12 cellular contexts compared by ENCODE assay signal in genomic region chr15:22989576-22990477, GRCh38. TPM values are rescaled to one million over a fixed set of nuclear protein-coding genes. Genes with fewer than 3 reads are reported as not detected.
DNase-seq lines count a peak whose midpoint lies in the region; ATAC-seq, FAIRE-seq and TF ChIP-seq lines count a peak whose summit lies in the region.
"Had no signal": no experiment of that assay in that cellular context is flagged by ENCODE, and none has a peak within 500 bp of the region (broad histone marks: within the 10 kb centered on the region; RNA-seq: fewer than 3 reads in every experiment).

No MANE protein-coding gene starts in this region.

- intact Hi-C loops in right cardiac atrium (cut with DNase I): loop anchor here in 1 of 4 donors (10.0 kb wide), 1 partner anchor 55 kb away; no protein-coding TSS in a partner anchor
- intact Hi-C loops in HepG2 (cut with micrococcal nuclease; ENCODE audit: unreplicated experiment): no loop called here

- no peak overlapping the region for H3K27ac Mint-ChIP-seq in activated T-cell treated with anti-CD3 and anti-CD28 coated beads, Interleukin-2, amount 50 U/mL, for 72 hours
- H3K27ac Mint-ChIP-seq: activated naive CD4-positive, alpha-beta T cell treated with anti-CD3 and anti-CD28 coated beads for 36 hours had no signal

- 77% methylated on average over 7 of the region's 7 CpGs for WGBS in right cardiac atrium
- WGBS in HepG2 (ENCODE audit: low lambda C conversion rate): 91% methylated on average over 7 of the region's 7 CpGs

- H3K9me3 Mint-ChIP-seq in activated T-cell treated with anti-CD3 and anti-CD28 coated beads, Interleukin-2, amount 50 U/mL, for 72 hours: no peaks in the 10 kb centered on the region
- H3K9me3 Mint-ChIP-seq: activated naive CD4-positive, alpha-beta T cell treated with anti-CD3 and anti-CD28 coated beads for 36 hours; neural crest cell had no signal

- H2AFZ ChIP-seq in HepG2 (ENCODE audit: low read length): no peak overlapping the region

- H3K79me2 ChIP-seq in HepG2 (ENCODE audit: insufficient read depth, low read length): no peaks in the 10 kb centered on the region

- FAIRE-seq in HepG2 (lab: Jason Lieb, UNC): no peak

- no peaks in the 10 kb centered on the region for H3K36me3 Mint-ChIP-seq in activated T-cell treated with anti-CD3 and anti-CD28 coated beads, Interleukin-2, amount 50 U/mL, for 72 hours (ENCODE audit: insufficient read depth in 2 of 2)

- H3K27me3 Mint-ChIP-seq in activated T-cell treated with anti-CD3 and anti-CD28 coated beads, Interleukin-2, amount 50 U/mL, for 72 hours (ENCODE audit: low read depth): no peaks in the 10 kb centered on the region

- no peak overlapping the region for H3K27ac ChIP-seq in right atrium auricular region
- no peak overlapping the region for H3K27ac ChIP-seq in right cardiac atrium (ENCODE audit: low read length)
- H3K27ac ChIP-seq in HepG2 (ENCODE audit: extremely low read length, insufficient read depth, low read length): no peak overlapping the region

- no TSS peak for BruUV-seq in HepG2 (replicated peaks; lab: Mats Ljungman, UMichigan)

- H3K4me3 Mint-ChIP-seq in activated T-cell treated with anti-CD3 and anti-CD28 coated beads, Interleukin-2, amount 50 U/mL, for 72 hours: no peak overlapping the region
- H3K4me3 Mint-ChIP-seq: activated naive CD4-positive, alpha-beta T cell treated with anti-CD3 and anti-CD28 coated beads for 36 hours; neural crest cell had no signal

- CTCF ChIA-PET in HepG2 (lab: Yijun Ruan, JAX; ENCODE audit: low intra/inter-chr PET ratio, low total read pairs): no interaction called here

- no peak for TF ChIP-seq POLR2A in HepG2 (IDR thresholded peaks at IDR 0.05; ENCODE audit: insufficient read depth in 1 of 2, low read depth in 2 of 2, low read length in 2 of 2)

- no peak for TF ChIP-seq EP300 in HepG2 (IDR thresholded peaks at IDR 0.05; ENCODE audit: low read depth in 2 of 2, low read length in 2 of 2)
- TF ChIP-seq EP300 in HepG2 (CRISPR knock-in tag; IDR thresholded peaks at IDR 0.05; ENCODE audit: borderline replicate concordance): no peak

- H3K4me1 ChIP-seq in right atrium auricular region (no peaks in the 10 kb centered on the region), right cardiac atrium (ENCODE audit: control insufficient read depth, insufficient read depth, low read length) (no peaks in the 10 kb centered on the region), HepG2 (ENCODE audit: insufficient read depth, low read length) (peaks cover 10% of the 10 kb centered on the region)

- TF ChIP-seq RAD21 in HepG2 (CRISPR knock-in tag; IDR thresholded peaks at IDR 0.05): no peak

- ATAC-seq in right cardiac atrium: no peak
- peak; percentile 75 for ATAC-seq in HepG2
- ATAC-seq in activated T-cell treated with anti-CD3 and anti-CD28 coated beads, Interleukin-2, amount 50 U/mL, for 72 hours (replicated peaks in 1 of 2): no peak
- no peak for ATAC-seq in GM18858 (IDR thresholded peaks at IDR 0.05; ENCODE audit: unreplicated experiment)

- H3K4me1 Mint-ChIP-seq in activated T-cell treated with anti-CD3 and anti-CD28 coated beads, Interleukin-2, amount 50 U/mL, for 72 hours (ENCODE audit: low read depth): no peaks in the 10 kb centered on the region
- H3K4me1 Mint-ChIP-seq: neural crest cell had no signal

- H3K9ac ChIP-seq in HepG2 (ENCODE audit: insufficient read depth, low read depth, low read length): no peak overlapping the region

- H3K9me3 ChIP-seq in right atrium auricular region (no peaks in the 10 kb centered on the region), right cardiac atrium (ENCODE audit: control insufficient read depth, low read length) (no peaks in the 10 kb centered on the region), HepG2 (ENCODE audit: low read length) (no peaks in the 10 kb centered on the region)

- H3K4me3 ChIP-seq in right atrium auricular region: no peak overlapping the region
- no peak overlapping the region for H3K4me3 ChIP-seq in right cardiac atrium (ENCODE audit: low read length)
- H3K4me3 ChIP-seq in HepG2 (replicated peaks in 1 of 3; ENCODE audit: insufficient read depth in 1 of 3, low read depth in 2 of 3, low read length in 3 of 3): no peak overlapping the region

- H4K20me1 ChIP-seq in HepG2 (ENCODE audit: insufficient read depth, low read length): no peaks in the 10 kb centered on the region

- in situ Hi-C loops in HepG2 (cut with HindIII; ENCODE audit: extremely low pct_ligation_motif_present, low pct_unique_long_range_greater_than_20kb): no loop called here

- H3K36me3 ChIP-seq in right atrium auricular region: peaks cover 6% of the 10 kb centered on the region
- 0 out of 5 replicates have a peak, but pooled peaks cover 0 to 5% of the 10 kb centered on the region in 2 experiments for H3K36me3 ChIP-seq in HepG2 (replicated peaks in 1 of 2; ENCODE audit: control insufficient read depth in 1 of 2, insufficient read depth in 2 of 2, low read length in 2 of 2)

- no peak overlapping the region for H3K4me2 ChIP-seq in HepG2 (ENCODE audit: low read depth, low read length)

- peak; percentile 38 for DNase-seq in right atrium auricular region (ENCODE audit: low spot score)
- no peak for DNase-seq in right cardiac atrium
- DNase-seq in RPMI7951 (ENCODE audit: low read depth): peak; percentile 41
- DNase-seq in HepG2 (ENCODE audit: low spot score): no peak
- no peak for DNase-seq in activated T-cell treated with anti-CD3 and anti-CD28 coated beads, Interleukin-2, amount 50 U/mL, for 72 hours
- DNase-seq in nucleus accumbens (lab: John Stamatoyannopoulos, UW): no peak
- DNase-seq in DMS153 (lab: John Stamatoyannopoulos, UW): no peak
- DNase-seq: activated naive CD4-positive, alpha-beta T cell treated with anti-CD3 and anti-CD28 coated beads for 36 hours; MV-4-11; stimulated activated naive CD4-positive, alpha-beta T cell had no signal

- POLR2A ChIA-PET in HepG2 (lab: Yijun Ruan, JAX): no interaction called here

- H3K27me3 ChIP-seq in right atrium auricular region (no peaks in the 10 kb centered on the region), right cardiac atrium (ENCODE audit: control insufficient read depth, insufficient read depth) (no peaks in the 10 kb centered on the region), HepG2 (ENCODE audit: control insufficient read depth in 1 of 2, insufficient read depth in 2 of 2, low read length in 2 of 2) (no peaks in the 10 kb centered on the region)

- TF ChIP-seq CTCF in right atrium auricular region (IDR thresholded peaks at IDR 0.05) (no peak), HepG2 (CRISPR knock-in tag; IDR thresholded peaks at IDR 0.05) (peak; percentile 33; the same call in 1 of the 2 replicates)

RNA-seq across cellular contexts. Expression of gene CYFIP1, which starts 9.7 kb away (rescaled TPM):
- total RNA-seq in right atrium auricular region (10 to 100 TPM; 21.1 to 32.7 TPM), right cardiac atrium (10 to 100 TPM; 30.3 to 42.5 (median 36.3) TPM), HepG2 (2016; rRNA removed; fragmentation: Illumina TruSeq; extraction: Trizol) (58.3 and 68.2 TPM in 2 replicates)
- polyA plus RNA-seq in right cardiac atrium (12.2 TPM), HepG2 (2011; rRNA removed) (38.1 and 39.0 TPM in 2 replicates)
- 89.6 and 91.8 TPM in 2 replicates for total RNA-seq in RPMI7951 (2014; rRNA removed; shearing (Covaris generic))
- total RNA-seq in HepG2 (2016; cell fraction: cytosol; rRNA removed; fragmentation: Illumina TruSeq; extraction: Trizol; ENCODE audit: low read depth): 8.0 and 12.6 TPM in 2 replicates
- total RNA-seq in HepG2 (2016; cell fraction: insoluble cytoplasmic fraction; rRNA removed; fragmentation: Illumina TruSeq; extraction: Trizol): 52.9 and 61.7 TPM in 2 replicates
- total RNA-seq in HepG2 (2016; cell fraction: membrane; rRNA removed; fragmentation: Illumina TruSeq; extraction: Trizol): 15.5 and 18.4 TPM in 2 replicates
- 43.3 and 49.9 TPM in 2 replicates for total RNA-seq in HepG2 (2016; cell fraction: nucleus; rRNA removed; fragmentation: Illumina TruSeq; extraction: Trizol)
- 40.5 and 41.5 TPM in 2 replicates for polyA plus RNA-seq in HepG2 (2011; cell fraction: cytosol; rRNA removed)
- polyA plus RNA-seq in HepG2 (2011; cell fraction: nucleus; rRNA removed): 56.2 and 59.8 TPM in 2 replicates
- 28.3 and 34.4 TPM in 2 replicates for polyA plus RNA-seq in HepG2 (2012)
- 2.5 and 2.6 TPM in 2 replicates for polyA plus RNA-seq in HepG2 (2016; cell fraction: cytosol; fragmentation: Illumina TruSeq; extraction: Trizol; ENCODE audit: low read depth)
- 37.6 and 42.3 TPM in 2 replicates for polyA plus RNA-seq in HepG2 (2016; cell fraction: insoluble cytoplasmic fraction; fragmentation: Illumina TruSeq; extraction: Trizol; ENCODE audit: low read depth)
- 5.2 and 7.3 TPM in 2 replicates for polyA plus RNA-seq in HepG2 (2016; cell fraction: membrane; fragmentation: Illumina TruSeq; extraction: Trizol; ENCODE audit: low read depth)
- polyA plus RNA-seq in HepG2 (2016; cell fraction: nucleus; fragmentation: Illumina TruSeq; extraction: Trizol; ENCODE audit: insufficient read depth, low read depth): 39.0 and 40.2 TPM in 2 replicates
- polyA minus RNA-seq in HepG2 (2011; rRNA and poly(A)+ RNA removed; ENCODE audit: low replicate concordance): 99.8 and 114 TPM in 2 replicates
- polyA minus RNA-seq in HepG2 (2011; cell fraction: cytosol; rRNA and poly(A)+ RNA removed): 21.1 and 22.3 TPM in 2 replicates
- polyA minus RNA-seq in HepG2 (2011; cell fraction: nucleus; rRNA and poly(A)+ RNA removed): 40.7 and 43.8 TPM in 2 replicates
- total RNA-seq in activated T-cell treated with anti-CD3 and anti-CD28 coated beads, Interleukin-2, amount 50 U/mL, for 72 hours: 10 to 100 TPM; 13.5 to 19.2 TPM

RNA-seq across cellular contexts. Expression of gene TUBGCP5, which starts 49.5 kb away (rescaled TPM):
- 10 to 100 TPM in 1 of 2 donors, 1 to 10 TPM in 1; 6.8 to 11.6 TPM for total RNA-seq in right atrium auricular region
- 10 to 100 TPM in 3 of 4 donors, 1 to 10 TPM in 1; 9.8 to 16.4 (median 11.9) TPM for total RNA-seq in right cardiac atrium
- 6.5 TPM for polyA plus RNA-seq in right cardiac atrium
- 20.1 and 21.9 TPM in 2 replicates for total RNA-seq in RPMI7951 (2014; rRNA removed; shearing (Covaris generic))
- total RNA-seq in HepG2 (2016; rRNA removed; fragmentation: Illumina TruSeq; extraction: Trizol): 23.4 and 25.0 TPM in 2 replicates
- 21.4 and 24.8 TPM in 2 replicates for total RNA-seq in HepG2 (2016; cell fraction: cytosol; rRNA removed; fragmentation: Illumina TruSeq; extraction: Trizol; ENCODE audit: low read depth)
- 23.4 and 23.5 TPM in 2 replicates for total RNA-seq in HepG2 (2016; cell fraction: insoluble cytoplasmic fraction; rRNA removed; fragmentation: Illumina TruSeq; extraction: Trizol)
- 11.4 and 13.6 TPM in 2 replicates for total RNA-seq in HepG2 (2016; cell fraction: membrane; rRNA removed; fragmentation: Illumina TruSeq; extraction: Trizol)
- total RNA-seq in HepG2 (2016; cell fraction: nucleus; rRNA removed; fragmentation: Illumina TruSeq; extraction: Trizol): 28.9 and 38.0 TPM in 2 replicates
- polyA plus RNA-seq in HepG2 (2011; rRNA removed): 6.8 and 7.2 TPM in 2 replicates
- 3.3 and 4.8 TPM in 2 replicates for polyA plus RNA-seq in HepG2 (2011; cell fraction: cytosol; rRNA removed)
- 6.9 and 9.4 TPM in 2 replicates for polyA plus RNA-seq in HepG2 (2011; cell fraction: nucleus; rRNA removed)
- 5.3 and 7.3 TPM in 2 replicates for polyA plus RNA-seq in HepG2 (2012)
- 0.35 and 0.62 TPM in 2 replicates for polyA plus RNA-seq in HepG2 (2016; cell fraction: cytosol; fragmentation: Illumina TruSeq; extraction: Trizol; ENCODE audit: low read depth)
- 12.8 and 13.1 TPM in 2 replicates for polyA plus RNA-seq in HepG2 (2016; cell fraction: insoluble cytoplasmic fraction; fragmentation: Illumina TruSeq; extraction: Trizol; ENCODE audit: low read depth)
- polyA plus RNA-seq in HepG2 (2016; cell fraction: membrane; fragmentation: Illumina TruSeq; extraction: Trizol; ENCODE audit: low read depth): 0.81 and 1.0 TPM in 2 replicates
- 27.6 and 32.7 TPM in 2 replicates for polyA plus RNA-seq in HepG2 (2016; cell fraction: nucleus; fragmentation: Illumina TruSeq; extraction: Trizol; ENCODE audit: insufficient read depth, low read depth)
- polyA minus RNA-seq in HepG2 (2011; rRNA and poly(A)+ RNA removed; ENCODE audit: low replicate concordance): 7.7 and 12.6 TPM in 2 replicates
- polyA minus RNA-seq in HepG2 (2011; cell fraction: cytosol; rRNA and poly(A)+ RNA removed): 3.2 and 6.0 TPM in 2 replicates
- polyA minus RNA-seq in HepG2 (2011; cell fraction: nucleus; rRNA and poly(A)+ RNA removed): 26.3 and 31.6 TPM in 2 replicates
- 10 to 100 TPM; 10.3 to 12.6 TPM for total RNA-seq in activated T-cell treated with anti-CD3 and anti-CD28 coated beads, Interleukin-2, amount 50 U/mL, for 72 hours

Comparison
In these comparisons a context has a peak if more than half of its experiments do, and no peak if none do; other contexts are left out.
1. DNase-seq: peak in right atrium auricular region (single experiment) and RPMI7951 (single experiment); none in right cardiac atrium (0 of 3), HepG2 (single experiment), activated T-cell treated with anti-CD3 and anti-CD28 coated beads, Interleukin-2, amount 50 U/mL, for 72 hours (0 of 2), nucleus accumbens (0 of 56) and DMS153 (single experiment).